ENCODE assay signal across 15 cellular contexts in genomic region chr5:109327572-109327971, GRCh38.
DNase-seq lines count a peak whose midpoint lies in the region; ATAC-seq and TF ChIP-seq lines count a peak whose summit lies in the region.
"Had no signal": no experiment of that assay in that cellular context is flagged by ENCODE, and none has a peak within 500 bp of the region (broad histone marks: within the 10 kb centered on the region; RNA-seq: fewer than 3 reads in every experiment).

No MANE protein-coding gene starts in this region.

- intact Hi-C loops in stomach (cut with DNase I; ENCODE audit: low total_unique reads) = no loop called here
- intact Hi-C loops in A673 (cut with micrococcal nuclease; ENCODE audit: unreplicated experiment) = no loop called here
- intact Hi-C loops in mucosa of descending colon (cut with DNase I, micrococcal nuclease) = no loop called here

- ATAC-seq in gastroesophageal sphincter = no peak
- ATAC-seq in mucosa of descending colon = no peak
- ATAC-seq in HG02610 (IDR thresholded peaks at IDR 0.05; ENCODE audit: unreplicated experiment) = no peak

- no peak for TF ChIP-seq EP300 in gastroesophageal sphincter (IDR thresholded peaks at IDR 0.05)
- no peak for TF ChIP-seq EP300 in stomach (IDR thresholded peaks at IDR 0.05)

- H3K27me3 ChIP-seq in gastroesophageal sphincter (no peaks in the 10 kb centered on the region), stomach (no peaks in the 10 kb centered on the region), A673 (replicated peaks; ENCODE audit: insufficient read depth, low read depth, low read length, poor library complexity) (no peaks in the 10 kb centered on the region)

- TF ChIP-seq POLR2A in gastroesophageal sphincter (IDR thresholded peaks at IDR 0.05) (no peak), stomach (IDR thresholded peaks at IDR 0.05) (no peak)

- TF ChIP-seq CTCF in gastroesophageal sphincter (IDR thresholded peaks at IDR 0.05) (no peak), stomach (IDR thresholded peaks at IDR 0.05) (no peak), A673 (conservative IDR thresholded peaks at IDR 0.05; ENCODE audit: low read depth, low read length) (no peak), mucosa of descending colon (IDR thresholded peaks at IDR 0.05) (no peak)

- no peaks in the 10 kb centered on the region for H3K9me3 ChIP-seq in gastroesophageal sphincter
- H3K9me3 ChIP-seq in stomach = no peaks in the 10 kb centered on the region
- H3K9me3 ChIP-seq in A673 (ENCODE audit: low read depth, low read length, poor library complexity, severe bottlenecking) = no peaks in the 10 kb centered on the region
- no peaks in the 10 kb centered on the region for H3K9me3 ChIP-seq in mucosa of descending colon

- DNase-seq in D341Med (ENCODE audit: low spot score) (peak; percentile 33), NCI-H82 (lab: John Stamatoyannopoulos, UW) (peak; percentile 94), stomach (no peak), A673 (ENCODE audit: low spot score) (no peak), mucosa of descending colon (no peak), LoVo (ENCODE audit: low spot score) (no peak)
- DNase-seq: DMS79 treated with DMSO at 0.1 percent for 48 hours, GM23248, NCI-H1436 treated with DMSO at 0.1 percent for 48 hours, NCI-H226, NCI-H748 treated with DMSO at 0.1 percent for 48 hours had no signal

- POLR2A ChIA-PET in A673 (lab: Charles Lee; ENCODE audit: low non-redundant PET) = no interaction called here

- peaks cover 0 to 8% of the 10 kb centered on the region in 2 donors for H3K36me3 ChIP-seq in gastroesophageal sphincter
- peaks cover 0 to 14% (median 4%) of the 10 kb centered on the region in 4 donors for H3K36me3 ChIP-seq in stomach
- no peaks in the 10 kb centered on the region for H3K36me3 ChIP-seq in A673 (ENCODE audit: insufficient read depth, low read length, poor library complexity, severe bottlenecking)
- no peaks in the 10 kb centered on the region for H3K36me3 ChIP-seq in mucosa of descending colon (ENCODE audit: low read depth)

- WGBS in gastroesophageal sphincter (ENCODE audit: low coverage in 1 of 2), 2 donors = 54 to 93% methylated on average over 3 of the region's 3 CpGs
- 60 to 86% (median 70%) methylated on average over 3 of the region's 3 CpGs for WGBS in stomach, 5 donors

- peak overlapping the region; percentile 79 to 91 (median 82) for H3K27ac ChIP-seq in gastroesophageal sphincter
- H3K27ac ChIP-seq in stomach = peak overlapping the region in 3 of 5 donors; percentile 36 to 49 (median 40)
- no peak overlapping the region for H3K27ac ChIP-seq in A673 (ENCODE audit: low read depth, low read length, poor library complexity, severe bottlenecking)
- H3K27ac ChIP-seq: C4-2B, SK-N-MC had no signal

- no TSS peak for BruUV-seq in A673 (replicated peaks; lab: Mats Ljungman, UMichigan)

- H3K4me1 ChIP-seq in gastroesophageal sphincter = peaks cover 13 to 70% (median 38%) of the 10 kb centered on the region in 3 donors
- H3K4me1 ChIP-seq in stomach = peaks cover 0 to 50% (median 29%) of the 10 kb centered on the region in 4 donors
- no peaks in the 10 kb centered on the region for H3K4me1 ChIP-seq in A673 (ENCODE audit: insufficient read depth, low read length, poor library complexity, severe bottlenecking)
- H3K4me1 ChIP-seq in mucosa of descending colon (ENCODE audit: low read depth) = no peaks in the 10 kb centered on the region

- H3K4me3 ChIP-seq in gastroesophageal sphincter (peak overlapping the region in 1 of 2 donors; percentile 13), stomach (no peak overlapping the region), A673 (ENCODE audit: low read depth, low read length, poor library complexity, severe bottlenecking) (no peak overlapping the region), mucosa of descending colon (no peak overlapping the region)
- H3K4me3 ChIP-seq: GM23248, SK-N-MC had no signal

- CTCF ChIA-PET in A673 (lab: Charles Lee) = no interaction called here

Comparison
In these comparisons a context has a peak if more than half of its experiments do, and no peak if none do; other contexts are left out.
1. DNase-seq: peak in D341Med (single experiment) and NCI-H82 (single experiment); none in stomach (single experiment), A673 (single experiment), mucosa of descending colon (0 of 3) and LoVo (single experiment).